Comparison of ENCODE assay signal across 1 cellular context in the genomic region with DNA sequence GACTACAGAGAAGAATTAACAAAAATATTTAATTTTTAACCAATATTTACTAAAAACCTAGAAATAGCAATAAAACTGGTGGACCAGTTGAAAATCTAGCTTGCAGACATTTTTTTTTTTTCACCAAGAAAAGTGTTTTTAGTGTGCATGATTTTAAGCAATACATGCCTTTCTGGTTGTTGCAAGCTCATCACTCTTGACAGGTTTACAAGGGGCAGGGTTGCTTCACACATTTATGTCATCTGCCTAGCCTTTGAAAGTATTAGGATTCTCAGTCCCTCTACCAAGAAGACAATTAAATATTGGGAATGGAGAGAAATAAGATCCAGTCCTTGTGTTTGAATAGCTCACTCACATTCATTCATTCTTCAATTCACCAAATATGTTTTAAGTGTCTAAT.
TF ChIP-seq lines count a peak whose summit lies in the region.

No MANE protein-coding gene starts in this region.

TF ChIP-seq in K562, 482 proteins besides CTCF, POLR2A, EP300 and RAD21 (continued from another document and continues in another):
- TF ChIP-seq, protein P1, sequence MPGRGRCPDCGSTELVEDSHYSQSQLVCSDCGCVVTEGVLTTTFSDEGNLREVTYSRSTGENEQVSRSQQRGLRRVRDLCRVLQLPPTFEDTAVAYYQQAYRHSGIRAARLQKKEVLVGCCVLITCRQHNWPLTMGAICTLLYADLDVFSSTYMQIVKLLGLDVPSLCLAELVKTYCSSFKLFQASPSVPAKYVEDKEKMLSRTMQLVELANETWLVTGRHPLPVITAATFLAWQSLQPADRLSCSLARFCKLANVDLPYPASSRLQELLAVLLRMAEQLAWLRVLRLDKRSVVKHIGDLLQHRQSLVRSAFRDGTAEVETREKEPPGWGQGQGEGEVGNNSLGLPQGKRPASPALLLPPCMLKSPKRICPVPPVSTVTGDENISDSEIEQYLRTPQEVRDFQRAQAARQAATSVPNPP (IDR thresholded peaks at IDR 0.05; ENCODE audit: borderline replicate concordance, insufficient read depth, insufficient read length) = no peak
- TF ChIP-seq ZBTB1 (CRISPR knock-in tag; IDR thresholded peaks at IDR 0.05; ENCODE audit: borderline replicate concordance, low read depth) = no peak
- TF ChIP-seq, protein P2, sequence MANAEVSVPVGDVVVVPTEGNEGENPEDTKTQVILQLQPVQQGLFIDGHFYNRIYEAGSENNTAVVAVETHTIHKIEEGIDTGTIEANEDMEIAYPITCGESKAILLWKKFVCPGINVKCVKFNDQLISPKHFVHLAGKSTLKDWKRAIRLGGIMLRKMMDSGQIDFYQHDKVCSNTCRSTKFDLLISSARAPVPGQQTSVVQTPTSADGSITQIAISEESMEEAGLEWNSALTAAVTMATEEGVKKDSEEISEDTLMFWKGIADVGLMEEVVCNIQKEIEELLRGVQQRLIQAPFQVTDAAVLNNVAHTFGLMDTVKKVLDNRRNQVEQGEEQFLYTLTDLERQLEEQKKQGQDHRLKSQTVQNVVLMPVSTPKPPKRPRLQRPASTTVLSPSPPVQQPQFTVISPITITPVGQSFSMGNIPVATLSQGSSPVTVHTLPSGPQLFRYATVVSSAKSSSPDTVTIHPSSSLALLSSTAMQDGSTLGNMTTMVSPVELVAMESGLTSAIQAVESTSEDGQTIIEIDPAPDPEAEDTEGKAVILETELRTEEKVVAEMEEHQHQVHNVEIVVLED (CRISPR knock-in tag; IDR thresholded peaks at IDR 0.05) = no peak
- no peak for TF ChIP-seq IFI16 (CRISPR knock-in tag; IDR thresholded peaks at IDR 0.05)
- no peak for TF ChIP-seq SMAD2 (IDR thresholded peaks at IDR 0.05; ENCODE audit: low read depth, low read length)
- TF ChIP-seq GATAD2A (IDR thresholded peaks at IDR 0.05) = no peak
- TF ChIP-seq, protein P3, sequence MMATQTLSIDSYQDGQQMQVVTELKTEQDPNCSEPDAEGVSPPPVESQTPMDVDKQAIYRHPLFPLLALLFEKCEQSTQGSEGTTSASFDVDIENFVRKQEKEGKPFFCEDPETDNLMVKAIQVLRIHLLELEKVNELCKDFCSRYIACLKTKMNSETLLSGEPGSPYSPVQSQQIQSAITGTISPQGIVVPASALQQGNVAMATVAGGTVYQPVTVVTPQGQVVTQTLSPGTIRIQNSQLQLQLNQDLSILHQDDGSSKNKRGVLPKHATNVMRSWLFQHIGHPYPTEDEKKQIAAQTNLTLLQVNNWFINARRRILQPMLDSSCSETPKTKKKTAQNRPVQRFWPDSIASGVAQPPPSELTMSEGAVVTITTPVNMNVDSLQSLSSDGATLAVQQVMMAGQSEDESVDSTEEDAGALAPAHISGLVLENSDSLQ (IDR thresholded peaks at IDR 0.05) = peak; percentile 24; the same call in 1 of the 2 replicates
- TF ChIP-seq POLR3A (IDR thresholded peaks at IDR 0.05; ENCODE audit: borderline replicate concordance, extremely low read depth, insufficient read depth, insufficient read length) = no peak
- TF ChIP-seq, protein P4, sequence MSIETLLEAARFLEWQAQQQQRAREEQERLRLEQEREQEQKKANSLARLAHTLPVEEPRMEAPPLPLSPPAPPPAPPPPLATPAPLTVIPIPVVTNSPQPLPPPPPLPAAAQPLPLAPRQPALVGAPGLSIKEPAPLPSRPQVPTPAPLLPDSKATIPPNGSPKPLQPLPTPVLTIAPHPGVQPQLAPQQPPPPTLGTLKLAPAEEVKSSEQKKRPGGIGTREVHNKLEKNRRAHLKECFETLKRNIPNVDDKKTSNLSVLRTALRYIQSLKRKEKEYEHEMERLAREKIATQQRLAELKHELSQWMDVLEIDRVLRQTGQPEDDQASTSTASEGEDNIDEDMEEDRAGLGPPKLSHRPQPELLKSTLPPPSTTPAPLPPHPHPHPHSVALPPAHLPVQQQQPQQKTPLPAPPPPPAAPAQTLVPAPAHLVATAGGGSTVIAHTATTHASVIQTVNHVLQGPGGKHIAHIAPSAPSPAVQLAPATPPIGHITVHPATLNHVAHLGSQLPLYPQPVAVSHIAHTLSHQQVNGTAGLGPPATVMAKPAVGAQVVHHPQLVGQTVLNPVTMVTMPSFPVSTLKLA (conservative IDR thresholded peaks at IDR 0.05) = no peak
- TF ChIP-seq, protein P5, sequence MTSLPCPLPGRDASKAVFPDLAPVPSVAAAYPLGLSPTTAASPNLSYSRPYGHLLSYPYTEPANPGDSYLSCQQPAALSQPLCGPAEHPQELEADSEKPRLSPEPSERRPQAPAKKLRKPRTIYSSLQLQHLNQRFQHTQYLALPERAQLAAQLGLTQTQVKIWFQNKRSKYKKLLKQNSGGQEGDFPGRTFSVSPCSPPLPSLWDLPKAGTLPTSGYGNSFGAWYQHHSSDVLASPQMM (CRISPR knock-in tag; IDR thresholded peaks at IDR 0.05) = no peak
- TF ChIP-seq ZNF253 (CRISPR knock-in tag; conservative IDR thresholded peaks at IDR 0.05) = no peak
- no peak for TF ChIP-seq ZNF551 (CRISPR knock-in tag; IDR thresholded peaks at IDR 0.05)
- no peak for TF ChIP-seq CSDE1 (IDR thresholded peaks at IDR 0.05)
- TF ChIP-seq NELFE (IDR thresholded peaks at IDR 0.05; ENCODE audit: insufficient read depth, insufficient read length) = no peak
- no peak for TF ChIP-seq PCBP2 (IDR thresholded peaks at IDR 0.05; ENCODE audit: low read depth, low read length, poor library complexity, severe bottlenecking)
- TF ChIP-seq, protein P6, sequence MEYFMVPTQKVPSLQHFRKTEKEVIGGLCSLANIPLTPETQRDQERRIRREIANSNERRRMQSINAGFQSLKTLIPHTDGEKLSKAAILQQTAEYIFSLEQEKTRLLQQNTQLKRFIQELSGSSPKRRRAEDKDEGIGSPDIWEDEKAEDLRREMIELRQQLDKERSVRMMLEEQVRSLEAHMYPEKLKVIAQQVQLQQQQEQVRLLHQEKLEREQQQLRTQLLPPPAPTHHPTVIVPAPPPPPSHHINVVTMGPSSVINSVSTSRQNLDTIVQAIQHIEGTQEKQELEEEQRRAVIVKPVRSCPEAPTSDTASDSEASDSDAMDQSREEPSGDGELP (CRISPR knock-in tag; IDR thresholded peaks at IDR 0.05; ENCODE audit: borderline replicate concordance) = no peak
- no peak for TF ChIP-seq ARID1B (IDR thresholded peaks at IDR 0.05)
- TF ChIP-seq, protein P7, sequence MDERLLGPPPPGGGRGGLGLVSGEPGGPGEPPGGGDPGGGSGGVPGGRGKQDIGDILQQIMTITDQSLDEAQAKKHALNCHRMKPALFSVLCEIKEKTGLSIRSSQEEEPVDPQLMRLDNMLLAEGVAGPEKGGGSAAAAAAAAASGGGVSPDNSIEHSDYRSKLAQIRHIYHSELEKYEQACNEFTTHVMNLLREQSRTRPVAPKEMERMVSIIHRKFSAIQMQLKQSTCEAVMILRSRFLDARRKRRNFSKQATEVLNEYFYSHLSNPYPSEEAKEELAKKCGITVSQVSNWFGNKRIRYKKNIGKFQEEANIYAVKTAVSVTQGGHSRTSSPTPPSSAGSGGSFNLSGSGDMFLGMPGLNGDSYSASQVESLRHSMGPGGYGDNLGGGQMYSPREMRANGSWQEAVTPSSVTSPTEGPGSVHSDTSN (CRISPR knock-in tag; IDR thresholded peaks at IDR 0.05; ENCODE audit: low read depth) = no peak
- TF ChIP-seq, protein P7 (tag; conservative IDR thresholded peaks at IDR 0.05; ENCODE audit: low read depth) = peak; percentile 89
- no peak for TF ChIP-seq KAT7 (CRISPR knock-in tag; IDR thresholded peaks at IDR 0.05; ENCODE audit: borderline replicate concordance)
- TF ChIP-seq SREBF1 (IDR thresholded peaks at IDR 0.05; ENCODE audit: borderline replicate concordance, low read depth, low read length) = no peak
- TF ChIP-seq, protein P8, sequence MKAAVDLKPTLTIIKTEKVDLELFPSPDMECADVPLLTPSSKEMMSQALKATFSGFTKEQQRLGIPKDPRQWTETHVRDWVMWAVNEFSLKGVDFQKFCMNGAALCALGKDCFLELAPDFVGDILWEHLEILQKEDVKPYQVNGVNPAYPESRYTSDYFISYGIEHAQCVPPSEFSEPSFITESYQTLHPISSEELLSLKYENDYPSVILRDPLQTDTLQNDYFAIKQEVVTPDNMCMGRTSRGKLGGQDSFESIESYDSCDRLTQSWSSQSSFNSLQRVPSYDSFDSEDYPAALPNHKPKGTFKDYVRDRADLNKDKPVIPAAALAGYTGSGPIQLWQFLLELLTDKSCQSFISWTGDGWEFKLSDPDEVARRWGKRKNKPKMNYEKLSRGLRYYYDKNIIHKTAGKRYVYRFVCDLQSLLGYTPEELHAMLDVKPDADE (conservative IDR thresholded peaks at IDR 0.05; ENCODE audit: control insufficient read depth, low read depth, low read length) = no peak
- no peak for TF ChIP-seq NR2F6 (CRISPR knock-in tag; IDR thresholded peaks at IDR 0.05)
- 0 out of 2 replicates have a peak, but pooled peaks have one; percentile 21 for TF ChIP-seq ZNF589 (CRISPR knock-in tag; IDR thresholded peaks at IDR 0.05; ENCODE audit: low read depth)
- no peak for TF ChIP-seq FOXA3 (CRISPR knock-in tag; conservative IDR thresholded peaks at IDR 0.05 in 1 of 2, IDR thresholded peaks at IDR 0.05 in 1 of 2)
- no peak for TF ChIP-seq E2F3 (CRISPR knock-in tag; IDR thresholded peaks at IDR 0.05)
- TF ChIP-seq NFXL1 (CRISPR knock-in tag; IDR thresholded peaks at IDR 0.05) = peak; percentile 21; the same call in 1 of the 2 replicates
- TF ChIP-seq HDGF (IDR thresholded peaks at IDR 0.05) = 0 out of 2 replicates have a peak, but pooled peaks have one; percentile 18
- no peak for TF ChIP-seq ZSCAN29 (IDR thresholded peaks at IDR 0.05)
- TF ChIP-seq, protein P9, sequence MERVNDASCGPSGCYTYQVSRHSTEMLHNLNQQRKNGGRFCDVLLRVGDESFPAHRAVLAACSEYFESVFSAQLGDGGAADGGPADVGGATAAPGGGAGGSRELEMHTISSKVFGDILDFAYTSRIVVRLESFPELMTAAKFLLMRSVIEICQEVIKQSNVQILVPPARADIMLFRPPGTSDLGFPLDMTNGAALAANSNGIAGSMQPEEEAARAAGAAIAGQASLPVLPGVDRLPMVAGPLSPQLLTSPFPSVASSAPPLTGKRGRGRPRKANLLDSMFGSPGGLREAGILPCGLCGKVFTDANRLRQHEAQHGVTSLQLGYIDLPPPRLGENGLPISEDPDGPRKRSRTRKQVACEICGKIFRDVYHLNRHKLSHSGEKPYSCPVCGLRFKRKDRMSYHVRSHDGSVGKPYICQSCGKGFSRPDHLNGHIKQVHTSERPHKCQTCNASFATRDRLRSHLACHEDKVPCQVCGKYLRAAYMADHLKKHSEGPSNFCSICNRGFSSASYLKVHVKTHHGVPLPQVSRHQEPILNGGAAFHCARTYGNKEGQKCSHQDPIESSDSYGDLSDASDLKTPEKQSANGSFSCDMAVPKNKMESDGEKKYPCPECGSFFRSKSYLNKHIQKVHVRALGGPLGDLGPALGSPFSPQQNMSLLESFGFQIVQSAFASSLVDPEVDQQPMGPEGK (CRISPR knock-in tag; IDR thresholded peaks at IDR 0.05; ENCODE audit: borderline replicate concordance) = no peak
- TF ChIP-seq ZNF146 (CRISPR knock-in tag; IDR thresholded peaks at IDR 0.05; ENCODE audit: unreplicated experiment) = no peak
- no peak for TF ChIP-seq SNRNP70 (optimal IDR thresholded peaks at IDR 0.05; ENCODE audit: low read depth, low read length)
- TF ChIP-seq, protein P10, sequence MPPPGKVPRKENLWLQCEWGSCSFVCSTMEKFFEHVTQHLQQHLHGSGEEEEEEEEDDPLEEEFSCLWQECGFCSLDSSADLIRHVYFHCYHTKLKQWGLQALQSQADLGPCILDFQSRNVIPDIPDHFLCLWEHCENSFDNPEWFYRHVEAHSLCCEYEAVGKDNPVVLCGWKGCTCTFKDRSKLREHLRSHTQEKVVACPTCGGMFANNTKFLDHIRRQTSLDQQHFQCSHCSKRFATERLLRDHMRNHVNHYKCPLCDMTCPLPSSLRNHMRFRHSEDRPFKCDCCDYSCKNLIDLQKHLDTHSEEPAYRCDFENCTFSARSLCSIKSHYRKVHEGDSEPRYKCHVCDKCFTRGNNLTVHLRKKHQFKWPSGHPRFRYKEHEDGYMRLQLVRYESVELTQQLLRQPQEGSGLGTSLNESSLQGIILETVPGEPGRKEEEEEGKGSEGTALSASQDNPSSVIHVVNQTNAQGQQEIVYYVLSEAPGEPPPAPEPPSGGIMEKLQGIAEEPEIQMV (tag; conservative IDR thresholded peaks at IDR 0.05; ENCODE audit: low read depth) = peak; percentile 57; the same call in 1 of the 2 replicates
- TF ChIP-seq SOX6 (IDR thresholded peaks at IDR 0.05) = no peak
- peak; percentile 59 for TF ChIP-seq C11orf30 (IDR thresholded peaks at IDR 0.05; ENCODE audit: low read depth)
- no peak for TF ChIP-seq TRIM24 (IDR thresholded peaks at IDR 0.05)
- TF ChIP-seq, protein P11, sequence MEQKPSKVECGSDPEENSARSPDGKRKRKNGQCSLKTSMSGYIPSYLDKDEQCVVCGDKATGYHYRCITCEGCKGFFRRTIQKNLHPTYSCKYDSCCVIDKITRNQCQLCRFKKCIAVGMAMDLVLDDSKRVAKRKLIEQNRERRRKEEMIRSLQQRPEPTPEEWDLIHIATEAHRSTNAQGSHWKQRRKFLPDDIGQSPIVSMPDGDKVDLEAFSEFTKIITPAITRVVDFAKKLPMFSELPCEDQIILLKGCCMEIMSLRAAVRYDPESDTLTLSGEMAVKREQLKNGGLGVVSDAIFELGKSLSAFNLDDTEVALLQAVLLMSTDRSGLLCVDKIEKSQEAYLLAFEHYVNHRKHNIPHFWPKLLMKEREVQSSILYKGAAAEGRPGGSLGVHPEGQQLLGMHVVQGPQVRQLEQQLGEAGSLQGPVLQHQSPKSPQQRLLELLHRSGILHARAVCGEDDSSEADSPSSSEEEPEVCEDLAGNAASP (IDR thresholded peaks at IDR 0.05) = no peak
- TF ChIP-seq ZNF217 (CRISPR knock-in tag; IDR thresholded peaks at IDR 0.05) = no peak
- no peak for TF ChIP-seq ZNF444 (CRISPR knock-in tag; IDR thresholded peaks at IDR 0.05)
- TF ChIP-seq HOXB6 (CRISPR knock-in tag; IDR thresholded peaks at IDR 0.05; ENCODE audit: borderline replicate concordance) = no peak
- TF ChIP-seq, protein P12, sequence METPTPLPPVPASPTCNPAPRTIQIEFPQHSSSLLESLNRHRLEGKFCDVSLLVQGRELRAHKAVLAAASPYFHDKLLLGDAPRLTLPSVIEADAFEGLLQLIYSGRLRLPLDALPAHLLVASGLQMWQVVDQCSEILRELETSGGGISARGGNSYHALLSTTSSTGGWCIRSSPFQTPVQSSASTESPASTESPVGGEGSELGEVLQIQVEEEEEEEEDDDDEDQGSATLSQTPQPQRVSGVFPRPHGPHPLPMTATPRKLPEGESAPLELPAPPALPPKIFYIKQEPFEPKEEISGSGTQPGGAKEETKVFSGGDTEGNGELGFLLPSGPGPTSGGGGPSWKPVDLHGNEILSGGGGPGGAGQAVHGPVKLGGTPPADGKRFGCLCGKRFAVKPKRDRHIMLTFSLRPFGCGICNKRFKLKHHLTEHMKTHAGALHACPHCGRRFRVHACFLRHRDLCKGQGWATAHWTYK (CRISPR knock-in tag; IDR thresholded peaks at IDR 0.05) = no peak
- no peak for TF ChIP-seq BRF1 (IDR thresholded peaks at IDR 0.05; ENCODE audit: borderline replicate concordance, extremely low read depth, insufficient read length)
- TF ChIP-seq MAFF (IDR thresholded peaks at IDR 0.05; ENCODE audit: low read length) = 0 out of 2 replicates have a peak, but pooled peaks have one; percentile 2
- no peak for TF ChIP-seq CBFA2T3 (IDR thresholded peaks at IDR 0.05)
- peak; percentile 70 for TF ChIP-seq MAFG (tag; conservative IDR thresholded peaks at IDR 0.05)
